In the genomic region with DNA sequence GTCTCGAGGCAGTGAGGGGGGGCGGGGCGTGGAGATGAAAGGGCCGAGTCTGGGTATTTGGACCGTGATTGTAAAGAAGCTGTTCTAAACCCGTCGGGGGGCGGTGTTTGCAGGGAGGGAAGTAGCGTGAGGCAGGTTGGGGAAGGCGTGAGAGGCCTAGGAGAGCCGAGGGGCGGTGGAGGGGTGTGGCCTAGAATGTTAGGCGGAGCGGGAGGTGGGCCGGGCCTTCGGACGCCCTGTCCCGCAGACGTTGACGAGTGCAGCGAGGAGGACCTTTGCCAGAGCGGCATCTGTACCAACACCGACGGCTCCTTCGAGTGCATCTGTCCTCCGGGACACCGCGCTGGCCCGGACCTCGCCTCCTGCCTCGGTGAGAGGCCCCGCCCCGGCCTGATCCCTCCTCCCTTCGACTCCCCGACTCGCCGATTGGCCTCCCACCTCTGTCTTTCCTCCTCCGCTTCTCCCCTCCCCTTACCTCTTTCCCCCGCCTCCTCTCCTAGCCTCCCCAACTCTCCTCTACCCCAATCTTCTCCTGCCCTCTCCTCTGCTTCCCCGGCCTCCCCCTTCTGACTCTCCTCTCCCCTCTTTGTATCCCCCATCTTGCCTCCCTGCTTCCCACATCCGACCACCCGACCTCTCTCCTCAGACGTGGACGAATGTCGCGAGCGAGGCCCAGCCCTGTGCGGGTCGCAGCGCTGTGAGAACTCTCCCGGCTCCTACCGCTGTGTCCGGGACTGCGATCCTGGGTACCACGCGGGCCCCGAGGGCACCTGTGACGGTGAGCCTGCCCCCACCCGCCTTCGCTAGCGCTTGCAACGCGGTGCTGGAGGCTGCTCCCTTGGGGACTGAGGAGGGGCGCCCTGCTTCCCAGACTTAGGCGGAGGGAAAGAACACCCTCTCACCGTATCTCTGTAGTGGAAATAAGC, we compare ENCODE assay signal across 9 cellular contexts. TPM values are rescaled to one million over a fixed set of nuclear protein-coding genes. Genes with fewer than 3 reads are reported as not detected.
A peak's percentile ranks its signal among the peaks of the same experiment; 100 is the strongest.
DNase-seq lines count a peak whose midpoint lies in the region; ATAC-seq, FAIRE-seq and TF ChIP-seq lines count a peak whose summit lies in the region.
"Had no signal": no experiment of that assay in that cellular context is flagged by ENCODE, and none has a peak within 500 bp of the region (broad histone marks: within the 10 kb centered on the region; RNA-seq: fewer than 3 reads in every experiment).

No MANE protein-coding gene starts in this region.

- no peak for TF ChIP-seq RAD21 in HepG2 (CRISPR knock-in tag; IDR thresholded peaks at IDR 0.05)

- H2BK12ac ChIP-seq in H9 (ENCODE audit: insufficient read length, low read depth, low read length): no peak overlapping the region

- no peak overlapping the region for H3K23ac ChIP-seq in H9 (ENCODE audit: insufficient read length, low read depth, low read length)

- H3K27me3 ChIP-seq in H9 (ENCODE audit: insufficient read depth, low read length) (peaks cover 8% of the 10 kb centered on the region; the same call in 1 of the 2 replicates), HepG2 (ENCODE audit: control insufficient read depth in 1 of 2, insufficient read depth in 2 of 2, low read length in 2 of 2) (peaks cover 2 to 55% of the 10 kb centered on the region in 2 experiments)

- H3K23me2 ChIP-seq in H9 (ENCODE audit: insufficient read length, low read depth, low read length, poor library complexity, severe bottlenecking): peaks cover 19% of the 10 kb centered on the region

- no peak overlapping the region for H2BK15ac ChIP-seq in H9 (ENCODE audit: low read depth, low read length)

- no peak for TF ChIP-seq POLR2A in HepG2 (IDR thresholded peaks at IDR 0.05; ENCODE audit: insufficient read depth in 1 of 2, low read depth in 2 of 2, low read length in 2 of 2)

- no peak overlapping the region for H4K91ac ChIP-seq in H9 (ENCODE audit: insufficient read length, low read depth, low read length)

- H3K4me3 ChIP-seq in HepG2 (replicated peaks in 1 of 3; ENCODE audit: insufficient read depth in 1 of 3, low read depth in 2 of 3, low read length in 3 of 3): peak overlapping the region in 2 of 3 experiments; percentile 54 to 70; a peak in 5 of 6 replicates

- H3K4me1 Mint-ChIP-seq in H9: peaks cover 15 to 28% of the 10 kb centered on the region in 2 experiments
- peaks cover 28% of the 10 kb centered on the region for H3K4me1 Mint-ChIP-seq in chondrocyte (ENCODE audit: low read depth)

- H3K36me3 ChIP-seq in HepG2 (replicated peaks in 1 of 2; ENCODE audit: control insufficient read depth in 1 of 2, insufficient read depth in 2 of 2, low read length in 2 of 2): no peaks in the 10 kb centered on the region

- H3K56ac ChIP-seq in H9 (ENCODE audit: insufficient read length, low read depth, low read length): no peak overlapping the region

- no peak for TF ChIP-seq CTCF in H9 (conservative IDR thresholded peaks at IDR 0.05)
- TF ChIP-seq CTCF in chondrocyte (IDR thresholded peaks at IDR 0.05): no peak
- TF ChIP-seq CTCF in HepG2 (CRISPR knock-in tag; IDR thresholded peaks at IDR 0.05): no peak

- BruUV-seq in HepG2 (replicated peaks; lab: Mats Ljungman, UMichigan): TSS peak; percentile 39

- H3K9ac ChIP-seq in H9 (ENCODE audit: extremely low read depth, insufficient read length, low read length) (peak overlapping the region; percentile 50), HepG2 (ENCODE audit: insufficient read depth, low read depth, low read length) (peak overlapping the region; percentile 34; the same call in 1 of the 2 replicates)

- intact Hi-C loops in HepG2 (cut with micrococcal nuclease; ENCODE audit: unreplicated experiment): no loop called here

- H3K9me3 Mint-ChIP-seq in H9: no peaks in the 10 kb centered on the region; a peak in 1 of 5 replicates
- no peaks in the 10 kb centered on the region for H3K9me3 Mint-ChIP-seq in chondrocyte (ENCODE audit: low read depth)

- no peak overlapping the region for H2BK20ac ChIP-seq in H9 (ENCODE audit: low read depth, low read length, poor library complexity, severe bottlenecking)

- DNase-seq in COLO668 (lab: John Stamatoyannopoulos, UW; ENCODE audit: unreplicated experiment): peak; percentile 12
- peak; percentile 92 for DNase-seq in H9
- peak; percentile 68 for DNase-seq in NCI-H2029 treated with DMSO at 0.1 percent for 48 hours (lab: John Stamatoyannopoulos, UW)
- DNase-seq in activated CD4-positive, CD25-positive, alpha-beta regulatory T cell treated with anti-CD3 and anti-CD28 coated beads, Interleukin-2, amount 50 U/mL, for 16 hours (ENCODE audit: low read depth, low spot score): peak; percentile 68
- DNase-seq in chondrocyte (ENCODE audit: low spot score): no peak
- no peak for DNase-seq in HepG2 (ENCODE audit: low spot score)
- peak; percentile 74 to 90 (median 84) for DNase-seq in stimulated activated CD4-positive, alpha-beta T cell treated with anti-CD3 and anti-CD28 coated beads, TNF-alpha, amount 100 ng/mL, for 48 hours (ENCODE audit: low read depth in 3 of 3)

- H4K8ac ChIP-seq in H9 (replicated peaks; ENCODE audit: insufficient read length, low read depth, low read length): no peak overlapping the region

- TF ChIP-seq EP300 in HepG2 (IDR thresholded peaks at IDR 0.05; ENCODE audit: low read depth in 2 of 2, low read length in 2 of 2): no peak
- TF ChIP-seq EP300 in HepG2 (CRISPR knock-in tag; IDR thresholded peaks at IDR 0.05; ENCODE audit: borderline replicate concordance): no peak

- no peaks in the 10 kb centered on the region for H3K9me3 ChIP-seq in H9 (ENCODE audit: control insufficient read depth, low read depth, low read length)
- no peaks in the 10 kb centered on the region for H3K9me3 ChIP-seq in HepG2 (ENCODE audit: low read length)

- POLR2A ChIA-PET in HepG2 (lab: Yijun Ruan, JAX): interaction anchor here (0.8 kb wide), 1 partner anchor 10 kb away, joined by 3 read pairs; no protein-coding TSS in a partner anchor

- in situ Hi-C loops in HepG2 (cut with HindIII; ENCODE audit: extremely low pct_ligation_motif_present, low pct_unique_long_range_greater_than_20kb): no loop called here

- H2BK5ac ChIP-seq in H9 (ENCODE audit: insufficient read length, low read length): no peak overlapping the region

- H3K4me3 Mint-ChIP-seq in H9: peak overlapping the region; percentile 89 to 96
- H3K4me3 Mint-ChIP-seq in chondrocyte (ENCODE audit: unreplicated experiment): peak overlapping the region; percentile 92

- H3K4me1 ChIP-seq in H9 (ENCODE audit: insufficient read depth, low read length): no peaks in the 10 kb centered on the region
- peaks cover 37% of the 10 kb centered on the region for H3K4me1 ChIP-seq in HepG2 (ENCODE audit: insufficient read depth, low read length)

- peak overlapping the region; percentile 23 for H3K18ac ChIP-seq in H9 (ENCODE audit: insufficient read length, low read depth, low read length)

- H3K4ac ChIP-seq in H9 (ENCODE audit: low read depth, low read length): no peak overlapping the region

- H3K27ac Mint-ChIP-seq in H9 (peak overlapping the region; percentile 96 to 98 (median 97); a peak in 6 of 7 replicates), chondrocyte (ENCODE audit: unreplicated experiment) (peak overlapping the region; percentile 98)

- no peaks in the 10 kb centered on the region for H3K79me2 ChIP-seq in H9 (ENCODE audit: insufficient read depth, low read length)
- H3K79me2 ChIP-seq in HepG2 (ENCODE audit: insufficient read depth, low read length): no peaks in the 10 kb centered on the region

- no peak overlapping the region for H4K5ac ChIP-seq in H9 (ENCODE audit: insufficient read length, low read depth, low read length)

- no peaks in the 10 kb centered on the region for H3K79me1 ChIP-seq in H9 (ENCODE audit: insufficient read depth, low read depth, low read length, poor library complexity, severe bottlenecking)

- H2AFZ ChIP-seq in H9 (ENCODE audit: low read length) (no peak overlapping the region), HepG2 (ENCODE audit: low read length) (no peak overlapping the region)

- CTCF ChIA-PET in HepG2 (lab: Yijun Ruan, JAX; ENCODE audit: low intra/inter-chr PET ratio, low total read pairs): interaction anchor here (2.2 kb wide), 1 partner anchor 20 kb away, joined by 7 read pairs; no protein-coding TSS in a partner anchor

- H3K14ac ChIP-seq in H9 (ENCODE audit: insufficient read depth, low read length): no peak overlapping the region

- H2AK5ac ChIP-seq in H9 (ENCODE audit: insufficient read length, low read length): no peak overlapping the region

- H3K36me3 Mint-ChIP-seq in H9 (ENCODE audit: insufficient read depth in 1 of 3, low read depth in 3 of 3): peaks cover 9 to 42% (median 27%) of the 10 kb centered on the region in 3 experiments; a peak in 6 of 7 replicates
- peaks cover 2% of the 10 kb centered on the region for H3K36me3 Mint-ChIP-seq in chondrocyte (ENCODE audit: low read depth)

- no peak overlapping the region for H2BK120ac ChIP-seq in H9 (ENCODE audit: low read depth, low read length, poor library complexity, severe bottlenecking)

- WGBS in H9 (ENCODE audit: extremely low coverage, insufficient read length, low lambda C conversion rate): no CpG with 5 or more reads among the region's 66 CpGs
- WGBS in HepG2 (ENCODE audit: low lambda C conversion rate): 33% methylated on average over 50 of the region's 66 CpGs

- H3K4me2 ChIP-seq in H9 (ENCODE audit: insufficient read depth, insufficient read length, low read length) (peak overlapping the region; percentile 79), HepG2 (ENCODE audit: low read depth, low read length) (peak overlapping the region; percentile 78)

- no peak overlapping the region for H3T11ph ChIP-seq in H9 (ENCODE audit: low read length)

- peak; percentile 50 for ATAC-seq in HepG2
- ATAC-seq in GM21825 (IDR thresholded peaks at IDR 0.05; ENCODE audit: unreplicated experiment): no peak

- H4K20me1 ChIP-seq in H9 (ENCODE audit: control insufficient read depth, insufficient read depth, insufficient read length): peaks cover 4% of the 10 kb centered on the region
- H4K20me1 ChIP-seq in HepG2 (ENCODE audit: insufficient read depth, low read length): no peaks in the 10 kb centered on the region

- no peak overlapping the region for H3K27ac ChIP-seq in H9 (ENCODE audit: insufficient read length, low read depth, low read length)
- no peak overlapping the region for H3K27ac ChIP-seq in HepG2 (ENCODE audit: extremely low read length, insufficient read depth, low read length)
- H3K27ac ChIP-seq: HL-60 had no signal

- no peak for FAIRE-seq in HepG2 (lab: Jason Lieb, UNC)

- H3K27me3 Mint-ChIP-seq in H9 (ENCODE audit: low read depth) (peaks cover 36% of the 10 kb centered on the region), chondrocyte (ENCODE audit: low read depth) (no peaks in the 10 kb centered on the region)

RNA-seq across cellular contexts. Expression of gene LTBP4, which starts 12.8 kb away (rescaled TPM):
- 115 and 129 TPM in 2 replicates for total RNA-seq in H9 (2021)
- total RNA-seq in chondrocyte: 161 to 311 TPM (median 163 TPM) in 3 replicates
- 0.45 and 0.86 TPM in 2 replicates for total RNA-seq in HepG2 (2016; rRNA removed; fragmentation: Illumina TruSeq; extraction: Trizol)
- total RNA-seq in HepG2 (2016; cell fraction: cytosol; rRNA removed; fragmentation: Illumina TruSeq; extraction: Trizol; ENCODE audit: low read depth): 0.97 and 1.7 TPM in 2 replicates
- 0.65 and 0.95 TPM in 2 replicates for total RNA-seq in HepG2 (2016; cell fraction: insoluble cytoplasmic fraction; rRNA removed; fragmentation: Illumina TruSeq; extraction: Trizol)
- 0.37 and 1.2 TPM in 2 replicates for total RNA-seq in HepG2 (2016; cell fraction: membrane; rRNA removed; fragmentation: Illumina TruSeq; extraction: Trizol)
- 0.81 and 1.2 TPM in 2 replicates for total RNA-seq in HepG2 (2016; cell fraction: nucleus; rRNA removed; fragmentation: Illumina TruSeq; extraction: Trizol)
- polyA plus RNA-seq in HepG2 (2011; rRNA removed): 2.2 and 2.3 TPM in 2 replicates
- 0.73 and 1.1 TPM in 2 replicates for polyA plus RNA-seq in HepG2 (2011; cell fraction: cytosol; rRNA removed)
- polyA plus RNA-seq in HepG2 (2011; cell fraction: nucleus; rRNA removed): 13.9 and 21.0 TPM in 2 replicates
- polyA plus RNA-seq in HepG2 (2012): 3.8 and 4.0 TPM in 2 replicates
- 0.32 TPM in 2 replicates for polyA plus RNA-seq in HepG2 (2016; cell fraction: cytosol; fragmentation: Illumina TruSeq; extraction: Trizol; ENCODE audit: low read depth)
- polyA plus RNA-seq in HepG2 (2016; cell fraction: insoluble cytoplasmic fraction; fragmentation: Illumina TruSeq; extraction: Trizol; ENCODE audit: low read depth): 0.66 and 0.89 TPM in 2 replicates
- polyA plus RNA-seq in HepG2 (2016; cell fraction: membrane; fragmentation: Illumina TruSeq; extraction: Trizol; ENCODE audit: low read depth): 0.61 and 0.92 TPM in 2 replicates
- polyA plus RNA-seq in HepG2 (2016; cell fraction: nucleus; fragmentation: Illumina TruSeq; extraction: Trizol; ENCODE audit: insufficient read depth, low read depth): 3.8 and 5.0 TPM in 2 replicates
- polyA minus RNA-seq in HepG2 (2011; rRNA and poly(A)+ RNA removed; ENCODE audit: low replicate concordance): 2.3 and 20.6 TPM in 2 replicates
- 1.2 and 2.7 TPM in 2 replicates for polyA minus RNA-seq in HepG2 (2011; cell fraction: cytosol; rRNA and poly(A)+ RNA removed)
- 2.4 and 2.6 TPM in 2 replicates for polyA minus RNA-seq in HepG2 (2011; cell fraction: nucleus; rRNA and poly(A)+ RNA removed)

RNA-seq across cellular contexts. Expression of gene SHKBP1, which starts 37.3 kb away (rescaled TPM):
- total RNA-seq in H9 (2021) (90.9 and 92.9 TPM in 2 replicates), chondrocyte (40.9 to 47.8 TPM (median 46.8 TPM) in 3 replicates), HepG2 (2016; rRNA removed; fragmentation: Illumina TruSeq; extraction: Trizol) (13.8 and 16.2 TPM in 2 replicates)
- 5.3 and 5.6 TPM in 2 replicates for total RNA-seq in HepG2 (2016; cell fraction: cytosol; rRNA removed; fragmentation: Illumina TruSeq; extraction: Trizol; ENCODE audit: low read depth)
- total RNA-seq in HepG2 (2016; cell fraction: insoluble cytoplasmic fraction; rRNA removed; fragmentation: Illumina TruSeq; extraction: Trizol): 13.0 and 17.7 TPM in 2 replicates
- total RNA-seq in HepG2 (2016; cell fraction: membrane; rRNA removed; fragmentation: Illumina TruSeq; extraction: Trizol): 7.8 and 10.7 TPM in 2 replicates
- 13.0 and 13.3 TPM in 2 replicates for total RNA-seq in HepG2 (2016; cell fraction: nucleus; rRNA removed; fragmentation: Illumina TruSeq; extraction: Trizol)
- 17.4 and 20.6 TPM in 2 replicates for polyA plus RNA-seq in HepG2 (2011; rRNA removed)
- polyA plus RNA-seq in HepG2 (2011; cell fraction: cytosol; rRNA removed): 13.3 and 18.5 TPM in 2 replicates
- polyA plus RNA-seq in HepG2 (2011; cell fraction: nucleus; rRNA removed): 67.9 and 84.5 TPM in 2 replicates
- 15.6 and 36.6 TPM in 2 replicates for polyA plus RNA-seq in HepG2 (2012)
- polyA plus RNA-seq in HepG2 (2016; cell fraction: cytosol; fragmentation: Illumina TruSeq; extraction: Trizol; ENCODE audit: low read depth): 7.9 and 8.8 TPM in 2 replicates
- 20.3 and 25.0 TPM in 2 replicates for polyA plus RNA-seq in HepG2 (2016; cell fraction: insoluble cytoplasmic fraction; fragmentation: Illumina TruSeq; extraction: Trizol; ENCODE audit: low read depth)
- polyA plus RNA-seq in HepG2 (2016; cell fraction: membrane; fragmentation: Illumina TruSeq; extraction: Trizol; ENCODE audit: low read depth): 14.5 and 16.5 TPM in 2 replicates
- 34.3 and 43.8 TPM in 2 replicates for polyA plus RNA-seq in HepG2 (2016; cell fraction: nucleus; fragmentation: Illumina TruSeq; extraction: Trizol; ENCODE audit: insufficient read depth, low read depth)
- 46.9 and 53.5 TPM in 2 replicates for polyA minus RNA-seq in HepG2 (2011; rRNA and poly(A)+ RNA removed; ENCODE audit: low replicate concordance)
- polyA minus RNA-seq in HepG2 (2011; cell fraction: cytosol; rRNA and poly(A)+ RNA removed): 25.8 and 30.2 TPM in 2 replicates
- polyA minus RNA-seq in HepG2 (2011; cell fraction: nucleus; rRNA and poly(A)+ RNA removed): 15.2 and 18.8 TPM in 2 replicates

Comparison
In these comparisons a context has a peak if more than half of its experiments do, and no peak if none do; other contexts are left out.
1. DNase-seq: peak in COLO668 (single experiment), H9 (single experiment), NCI-H2029 treated with DMSO at 0.1 percent for 48 hours (single experiment), activated CD4-positive, CD25-positive, alpha-beta regulatory T cell treated with anti-CD3 and anti-CD28 coated beads, Interleukin-2, amount 50 U/mL, for 16 hours (single experiment) and stimulated activated CD4-positive, alpha-beta T cell treated with anti-CD3 and anti-CD28 coated beads, TNF-alpha, amount 100 ng/mL, for 48 hours (3 of 3); none in chondrocyte (single experiment) and HepG2 (single experiment).
2. RNA of gene LTBP4, which starts 12.8 kb away (total RNA-seq): 161 to 311 TPM in chondrocyte and 115 to 129 TPM in H9; 0.37 to 1.7 TPM in HepG2; every median in the first group is over 10 times any median in the second.